Comparison of ENCODE assay signal across 8 cellular contexts in the genomic region with DNA sequence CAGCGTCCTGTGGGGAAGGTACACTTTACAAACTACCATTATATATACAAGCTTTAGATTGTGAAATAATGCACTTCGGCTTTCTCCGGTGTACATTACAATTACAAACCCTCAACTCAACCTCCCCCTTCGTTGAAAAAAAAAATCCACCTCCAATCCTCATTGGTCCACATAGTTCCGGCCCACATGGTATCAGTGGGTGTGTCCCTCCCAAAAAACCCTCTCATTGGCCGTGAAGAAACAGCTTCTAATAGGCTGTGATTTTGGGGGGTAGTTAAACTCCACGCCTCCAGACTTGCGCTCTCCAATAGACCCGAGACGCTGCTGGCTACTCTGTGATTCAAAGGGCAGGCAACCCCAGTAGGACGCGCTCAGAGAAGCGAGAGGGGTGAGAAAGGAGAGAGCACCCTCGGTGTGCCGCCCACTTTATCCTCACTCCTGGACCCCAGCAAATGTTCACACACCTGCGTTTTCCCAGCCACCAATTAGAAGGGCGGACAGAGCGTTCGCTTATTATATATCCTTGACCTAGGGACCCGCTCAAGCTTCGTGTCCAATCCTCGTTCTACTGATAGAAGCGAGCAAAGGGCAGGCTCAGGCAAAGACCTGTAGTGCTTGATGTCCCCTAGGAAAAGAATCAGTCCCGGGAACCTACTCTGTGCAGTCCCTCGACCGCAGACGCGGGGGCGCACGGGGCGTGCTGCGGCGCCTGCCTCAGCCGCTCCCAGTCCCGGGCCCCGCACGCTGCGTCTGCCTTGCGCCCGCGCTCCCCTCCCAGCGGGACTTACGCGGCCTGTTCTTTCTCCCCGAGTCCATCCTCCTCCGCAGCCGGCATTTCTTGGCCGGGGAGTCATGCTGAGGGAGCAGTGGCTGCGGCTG. TPM values are rescaled to one million over a fixed set of nuclear protein-coding genes. Genes with fewer than 3 reads are reported as not detected.
DNase-seq lines count a peak whose midpoint lies in the region; ATAC-seq and TF ChIP-seq lines count a peak whose summit lies in the region.

No MANE protein-coding gene starts in this region.

- H3K9ac ChIP-seq in Loucy (ENCODE audit: low read depth, low read length, poor library complexity, severe bottlenecking) = peak overlapping the region; percentile 98

- no peak for TF ChIP-seq CTCF in Loucy (conservative IDR thresholded peaks at IDR 0.05; ENCODE audit: low read length)
- no peak for TF ChIP-seq CTCF in gastroesophageal sphincter (IDR thresholded peaks at IDR 0.05)
- no peak for TF ChIP-seq CTCF in neutrophil (IDR thresholded peaks at IDR 0.05)
- TF ChIP-seq CTCF in suprapubic skin (IDR thresholded peaks at IDR 0.05) = no peak

- TF ChIP-seq EP300 in gastroesophageal sphincter (IDR thresholded peaks at IDR 0.05) = no peak
- no peak for TF ChIP-seq EP300 in suprapubic skin (IDR thresholded peaks at IDR 0.05)

- H3K79me2 ChIP-seq in Loucy (ENCODE audit: insufficient read depth, low read length) = peaks cover 53% of the 10 kb centered on the region

- peaks cover 21% of the 10 kb centered on the region for H4K20me1 ChIP-seq in Loucy (ENCODE audit: insufficient read depth, low read length, poor library complexity, severe bottlenecking)

- H3K4me3 ChIP-seq in H7 (ENCODE audit: insufficient read depth, low read depth, low read length) = peak overlapping the region; percentile 83
- H3K4me3 ChIP-seq in Loucy (ENCODE audit: low read length, poor library complexity, severe bottlenecking) = peak overlapping the region; percentile 80
- peak overlapping the region; percentile 74 to 90 for H3K4me3 ChIP-seq in gastroesophageal sphincter
- H3K4me3 ChIP-seq in neutrophil (ENCODE audit: low read depth in 1 of 2, low read length in 1 of 2) = peak overlapping the region; percentile 55 to 60
- peak overlapping the region; percentile 92 for H3K4me3 ChIP-seq in suprapubic skin

- H3F3A ChIP-seq in Loucy (ENCODE audit: low read depth) = no peaks in the 10 kb centered on the region

- H3K27ac ChIP-seq in gastroesophageal sphincter = peak overlapping the region; percentile 83 to 95 (median 93)
- no peak overlapping the region for H3K27ac ChIP-seq in neutrophil
- H3K27ac ChIP-seq in suprapubic skin = peak overlapping the region; percentile 90

- H3K9me3 ChIP-seq in Loucy (ENCODE audit: insufficient read depth, low read depth, low read length) (no peaks in the 10 kb centered on the region), gastroesophageal sphincter (no peaks in the 10 kb centered on the region), neutrophil (no peaks in the 10 kb centered on the region), suprapubic skin (no peaks in the 10 kb centered on the region)

- peak overlapping the region; percentile 92 for H3K4me2 ChIP-seq in Loucy (ENCODE audit: low read depth, low read length, poor library complexity, severe bottlenecking)

- peaks cover 54% of the 10 kb centered on the region for H3K4me1 ChIP-seq in Loucy (ENCODE audit: insufficient read depth, low read length, poor library complexity, severe bottlenecking)
- peaks cover 0 to 22% (median 9%) of the 10 kb centered on the region in 3 donors for H3K4me1 ChIP-seq in gastroesophageal sphincter
- H3K4me1 ChIP-seq in neutrophil (ENCODE audit: control insufficient read depth in 1 of 2, insufficient read depth in 1 of 2, low read depth in 1 of 2, low read length in 1 of 2) = peaks cover 17 to 24% of the 10 kb centered on the region in 2 experiments
- H3K4me1 ChIP-seq in suprapubic skin = peaks cover 19% of the 10 kb centered on the region

- no peaks in the 10 kb centered on the region for H3K9me2 ChIP-seq in Loucy (replicated peaks; ENCODE audit: low read depth, low read length)

- H3K27me3 ChIP-seq in H7 (ENCODE audit: control insufficient read depth, insufficient read depth, low read length) = no peaks in the 10 kb centered on the region
- H3K27me3 ChIP-seq in Loucy (ENCODE audit: insufficient read depth, low read length, poor library complexity, severe bottlenecking) = no peaks in the 10 kb centered on the region
- H3K27me3 ChIP-seq in gastroesophageal sphincter = no peaks in the 10 kb centered on the region
- H3K27me3 ChIP-seq in neutrophil = peaks cover 50% of the 10 kb centered on the region
- H3K27me3 ChIP-seq in suprapubic skin = no peaks in the 10 kb centered on the region

- TF ChIP-seq POLR2A in Raji (IDR thresholded peaks at IDR 0.05; ENCODE audit: insufficient read depth, low read depth, low read length) (peak; percentile 98), gastroesophageal sphincter (IDR thresholded peaks at IDR 0.05) (peak; percentile 72 to 78), suprapubic skin (IDR thresholded peaks at IDR 0.05) (no peak)

- in situ Hi-C loops in G401 (cut with HindIII; ENCODE audit: low sequenced_read_pairs) = no loop called here

- DNase-seq in G401 (ENCODE audit: low spot score) = peak; percentile 99
- peak; percentile 93 for DNase-seq in H7
- DNase-seq in activated gamma-delta T cell treated with anti-CD3 and anti-CD28 coated beads, Interleukin-2, amount 50 U/mL, for 16 hours (ENCODE audit: low read depth) = peak; percentile 37
- peak; percentile 73 to 80 for DNase-seq in suprapubic skin (ENCODE audit: low spot score in 2 of 2)

- H3K36me3 ChIP-seq in H7 (replicated peaks; ENCODE audit: control insufficient read depth, insufficient read depth, low read length) = no peaks in the 10 kb centered on the region
- no peaks in the 10 kb centered on the region for H3K36me3 ChIP-seq in Loucy (ENCODE audit: insufficient read depth, low read length)
- no peaks in the 10 kb centered on the region for H3K36me3 ChIP-seq in gastroesophageal sphincter
- H3K36me3 ChIP-seq in neutrophil = no peaks in the 10 kb centered on the region
- no peaks in the 10 kb centered on the region for H3K36me3 ChIP-seq in suprapubic skin

- peak; percentile 89 for ATAC-seq in gastroesophageal sphincter

- peak overlapping the region; percentile 53; the same call in 1 of the 2 replicates for H2AFZ ChIP-seq in Loucy (ENCODE audit: low read length)

- 0% methylated on average over 6 to 25 of the region's 49 CpGs for WGBS in gastroesophageal sphincter (ENCODE audit: low coverage in 1 of 2), 2 donors
- WGBS in suprapubic skin = 0% methylated on average over 31 of the region's 49 CpGs

RNA-seq across cellular contexts. Expression of a gene that starts 1.0 kb away (rescaled TPM):
- 8.3 and 10.7 TPM in 2 replicates for total RNA-seq in G401 (2014; rRNA removed; shearing (Covaris generic))
- total RNA-seq in H7 (2014; rRNA removed; shearing (Covaris generic)) = 20.0 and 31.6 TPM in 2 replicates
- total RNA-seq in gastroesophageal sphincter = 1 to 10 TPM; 3.6 to 4.9 (median 4.1) TPM
- 10 to 100 TPM in 3 of 4 donors, 1 to 10 TPM in 1; 8.2 to 43.1 (median 33.1) TPM for total RNA-seq in suprapubic skin

RNA-seq across cellular contexts. Expression of a gene that starts 57.3 kb away (rescaled TPM):
- 16.2 and 30.9 TPM in 2 replicates for total RNA-seq in G401 (2014; rRNA removed; shearing (Covaris generic))
- total RNA-seq in H7 (2014; rRNA removed; shearing (Covaris generic)) = 22.1 and 37.3 TPM in 2 replicates
- 1 to 10 TPM; 2.4 to 3.0 (median 2.9) TPM for total RNA-seq in gastroesophageal sphincter
- 1 to 10 TPM; 5.1 to 7.6 (median 6.3) TPM for total RNA-seq in suprapubic skin

Comparison
In these comparisons a context has a peak if more than half of its experiments do, and no peak if none do; other contexts are left out.
1. DNase-seq: peak in every context shown above with its lines; median percentile 99 in G401; 93 in H7; 76 in suprapubic skin; 37 in activated gamma-delta T cell treated with anti-CD3 and anti-CD28 coated beads, Interleukin-2, amount 50 U/mL, for 16 hours.
2. POLR2A ChIP-seq: peak in Raji (single experiment) and gastroesophageal sphincter (2 of 2); none in suprapubic skin (0 of 2).
3. Peak in every context shown above with its lines, with median percentiles within 50 percentile points of each other: H3K4me3 ChIP-seq.